ENCODE assay signal across 8 cellular contexts in the genomic region with DNA sequence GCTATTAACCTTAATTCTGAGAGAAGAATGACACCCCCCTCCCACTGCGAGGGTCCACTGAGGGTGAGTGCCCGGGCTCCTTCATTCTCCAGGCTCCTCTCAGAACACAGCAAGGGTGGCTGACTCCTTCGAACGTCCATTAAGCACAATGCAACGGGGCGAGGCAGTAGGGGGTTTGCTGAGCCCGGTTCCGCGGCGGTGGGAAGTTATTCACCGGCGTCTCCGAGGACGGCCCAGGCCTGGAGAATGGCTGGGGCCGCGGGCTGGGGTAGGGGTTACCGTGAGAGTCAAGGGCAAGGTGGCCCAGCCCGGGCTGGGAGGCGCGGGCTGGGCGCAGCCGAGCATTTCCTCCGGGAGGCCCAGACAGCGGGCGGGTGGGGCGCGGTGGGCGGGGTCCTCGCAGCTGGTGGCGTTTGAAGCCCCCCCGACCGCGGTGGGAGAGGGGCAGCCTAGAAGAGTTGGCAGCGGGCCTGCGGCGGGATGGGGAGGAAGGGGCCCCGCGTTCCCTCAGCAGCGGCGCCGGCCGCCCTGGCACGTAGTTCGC. TPM values are rescaled to one million over a fixed set of nuclear protein-coding genes. Genes with fewer than 3 reads are reported as not detected.
DNase-seq lines count a peak whose midpoint lies in the region; ATAC-seq and TF ChIP-seq lines count a peak whose summit lies in the region.

No MANE protein-coding gene starts in this region.

- no peak overlapping the region for H2AFZ ChIP-seq in OCI-LY3 (ENCODE audit: low read depth, low read length)

- intact Hi-C loops in left ventricle myocardium superior (cut with micrococcal nuclease) (loop anchor here (5.0 to 10.0 kb wide), 2 partner anchors 108 to 159 kb away; no protein-coding TSS in a partner anchor), prostate gland (cut with DNase I) (loop anchor here (2.0 to 10.0 kb wide), 5 partner anchors 42 to 421 kb away; a partner anchor contains a TSS)

- H3K4me1 ChIP-seq in OCI-LY3 (ENCODE audit: low read length) (peaks cover 34% of the 10 kb centered on the region), prostate gland (replicated peaks) (peaks cover 7% of the 10 kb centered on the region)

- no peak for TF ChIP-seq CTCF in OCI-LY3 (IDR thresholded peaks at IDR 0.05; ENCODE audit: low read depth, low read length)
- no peak for TF ChIP-seq CTCF in prostate gland (IDR thresholded peaks at IDR 0.05)

- H3K4me1 Mint-ChIP-seq in activated naive CD8-positive, alpha-beta T cell (ENCODE audit: low read depth), result peaks cover 45% of the 10 kb centered on the region

- peak overlapping the region; percentile 81 for H3K9ac ChIP-seq in OCI-LY3 (ENCODE audit: low read length)

- WGBS in prostate gland, result under 1% methylated on average over 44 of the region's 44 CpGs

- CTCF ChIA-PET in HEK293T (lab: Yijun Ruan, JAX), result no interaction called here

- H3K27ac Mint-ChIP-seq in activated naive CD8-positive, alpha-beta T cell, result peak overlapping the region; percentile 93

- peak; percentile 36 for DNase-seq in G401 (ENCODE audit: low spot score)
- DNase-seq in HEK293T (ENCODE audit: extremely low spot score), result peak; percentile 21
- DNase-seq in left ventricle myocardium superior, result peak; percentile 91
- DNase-seq in prostate gland (ENCODE audit: low spot score), result peak; percentile 66

- peaks cover 13% of the 10 kb centered on the region for H4K20me1 ChIP-seq in OCI-LY3 (ENCODE audit: insufficient read depth, low read length)

- H3K27me3 ChIP-seq in OCI-LY3 (ENCODE audit: low read depth, low read length) (no peaks in the 10 kb centered on the region), prostate gland (replicated peaks; ENCODE audit: insufficient read depth) (no peaks in the 10 kb centered on the region)

- peak overlapping the region; percentile 88 for H3K4me3 Mint-ChIP-seq in activated naive CD8-positive, alpha-beta T cell

- in situ Hi-C loops in G401 (cut with HindIII; ENCODE audit: low sequenced_read_pairs), result no loop called here

- no peak for TF ChIP-seq POLR2A in prostate gland (IDR thresholded peaks at IDR 0.05)

- H3K27me3 Mint-ChIP-seq in activated naive CD8-positive, alpha-beta T cell, result no peaks in the 10 kb centered on the region

- ATAC-seq in left ventricle myocardium superior (peak; percentile 44), GM18867 (IDR thresholded peaks at IDR 0.05; ENCODE audit: unreplicated experiment) (no peak), GM19351 (IDR thresholded peaks at IDR 0.05; ENCODE audit: unreplicated experiment) (no peak)

- H3K9me3 ChIP-seq in OCI-LY3 (ENCODE audit: insufficient read depth, low read length) (no peaks in the 10 kb centered on the region), prostate gland (no peaks in the 10 kb centered on the region)

- H3K27ac ChIP-seq in OCI-LY3 (ENCODE audit: low read length) (peak overlapping the region; percentile 84), prostate gland (peak overlapping the region; percentile 97 to 99)

- POLR2A ChIA-PET in HEK293T (lab: Yijun Ruan, JAX), result interaction anchor here (1.1 to 1.7 kb wide), 6 partner anchors 18 to 113 kb away, joined by 3 to 7 read pairs (median 4); no protein-coding TSS in a partner anchor

- peaks cover 43% of the 10 kb centered on the region for H3K79me2 ChIP-seq in OCI-LY3 (ENCODE audit: low read length)

- H3K4me3 ChIP-seq in OCI-LY3 (ENCODE audit: low read length) (peak overlapping the region; percentile 89), prostate gland (peak overlapping the region; percentile 90 to 96)

- H3K36me3 ChIP-seq in OCI-LY3 (replicated peaks; ENCODE audit: low read depth, low read length) (peaks cover 9% of the 10 kb centered on the region), prostate gland (no peaks in the 10 kb centered on the region)

- H3K9me3 Mint-ChIP-seq in activated naive CD8-positive, alpha-beta T cell (ENCODE audit: low read depth), result no peaks in the 10 kb centered on the region

- H3K4me2 ChIP-seq in OCI-LY3 (ENCODE audit: low read length), result peak overlapping the region; percentile 97

- H3K36me3 Mint-ChIP-seq in activated naive CD8-positive, alpha-beta T cell, result no peaks in the 10 kb centered on the region

TF ChIP-seq in HEK293T, 16 proteins besides CTCF, POLR2A, EP300 and RAD21:
- TF ChIP-seq FOXK2 (IDR thresholded peaks at IDR 0.05) (no peak), NFRKB (IDR thresholded peaks at IDR 0.05) (no peak), SUZ12 (IDR thresholded peaks at IDR 0.05) (no peak), ARNT (IDR thresholded peaks at IDR 0.05) (no peak), LEF1 (IDR thresholded peaks at IDR 0.05; ENCODE audit: borderline replicate concordance) (no peak), FOXA1 (IDR thresholded peaks at IDR 0.05) (no peak), CTBP1 (IDR thresholded peaks at IDR 0.05; ENCODE audit: borderline replicate concordance) (no peak)
- TF ChIP-seq, protein P1, sequence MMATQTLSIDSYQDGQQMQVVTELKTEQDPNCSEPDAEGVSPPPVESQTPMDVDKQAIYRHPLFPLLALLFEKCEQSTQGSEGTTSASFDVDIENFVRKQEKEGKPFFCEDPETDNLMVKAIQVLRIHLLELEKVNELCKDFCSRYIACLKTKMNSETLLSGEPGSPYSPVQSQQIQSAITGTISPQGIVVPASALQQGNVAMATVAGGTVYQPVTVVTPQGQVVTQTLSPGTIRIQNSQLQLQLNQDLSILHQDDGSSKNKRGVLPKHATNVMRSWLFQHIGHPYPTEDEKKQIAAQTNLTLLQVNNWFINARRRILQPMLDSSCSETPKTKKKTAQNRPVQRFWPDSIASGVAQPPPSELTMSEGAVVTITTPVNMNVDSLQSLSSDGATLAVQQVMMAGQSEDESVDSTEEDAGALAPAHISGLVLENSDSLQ (IDR thresholded peaks at IDR 0.05), result no peak

RNA-seq across cellular contexts. Expression of a gene that starts 1.1 kb away (rescaled TPM):
- total RNA-seq in G401 (2014; rRNA removed; shearing (Covaris generic)), result 7.6 and 14.2 TPM in 2 replicates
- 85.3 TPM for total RNA-seq in left ventricle myocardium superior
- total RNA-seq in prostate gland, result 10 to 100 TPM; 16.6 to 56.5 TPM

Comparison
In these comparisons a context has a peak if more than half of its experiments do, and no peak if none do; other contexts are left out.
1. DNase-seq: peak in every context shown above with its lines; median percentile 91 in left ventricle myocardium superior; 66 in prostate gland; 36 in G401; 21 in HEK293T.